10 cellular contexts compared by ENCODE assay signal in the genomic region with DNA sequence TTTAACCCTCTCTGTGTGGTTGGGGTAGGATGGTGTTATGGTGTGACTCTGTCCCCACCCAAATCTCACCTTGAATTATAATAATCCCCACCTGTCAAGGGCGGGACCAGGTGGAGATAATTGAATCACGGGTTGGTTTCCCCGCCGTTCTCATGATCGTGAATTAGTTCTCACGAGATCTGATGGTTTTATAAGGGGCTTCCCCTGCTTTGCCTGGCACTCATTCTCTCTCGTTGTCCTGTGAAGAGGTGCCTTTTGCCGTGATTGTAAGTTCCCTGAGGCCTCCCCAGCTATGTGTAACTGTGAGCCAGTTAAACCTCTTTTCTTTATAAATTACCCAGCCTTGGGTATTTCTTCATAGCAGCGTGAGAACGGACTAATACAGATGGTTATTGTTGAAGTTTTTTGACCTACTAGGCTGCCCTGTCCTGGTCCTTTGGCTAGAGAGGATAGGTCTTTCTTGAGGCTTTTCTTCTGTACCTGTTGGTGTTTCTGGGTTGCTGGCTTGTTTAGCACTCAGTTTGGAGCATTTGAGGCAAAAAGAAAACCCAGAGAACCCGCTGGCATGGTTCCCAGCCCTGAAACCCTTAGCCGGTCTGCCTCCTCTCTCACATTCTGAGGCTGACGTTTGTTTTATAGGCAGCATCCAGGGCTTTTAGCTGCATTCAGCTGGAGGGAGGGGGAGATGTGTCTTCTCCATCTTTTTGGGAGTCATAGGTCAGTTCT.
DNase-seq lines count a peak whose midpoint lies in the region; ATAC-seq and TF ChIP-seq lines count a peak whose summit lies in the region.
"Had no signal": no experiment of that assay in that cellular context is flagged by ENCODE, and none has a peak within 500 bp of the region (broad histone marks: within the 10 kb centered on the region; RNA-seq: fewer than 3 reads in every experiment).

No MANE protein-coding gene starts in this region.

- H3K9me3 ChIP-seq in aorta (ENCODE audit: control insufficient read depth, low read length) (no peaks in the 10 kb centered on the region), mucosa of descending colon (no peaks in the 10 kb centered on the region)

- ATAC-seq in Right ventricle myocardium superior (ENCODE audit: poor library complexity): peak; percentile 7
- ATAC-seq in Right ventricle myocardium inferior: no peak
- no peak for ATAC-seq in WTC11
- peak; percentile 5 for ATAC-seq in aorta (ENCODE audit: low FRiP score)
- no peak for ATAC-seq in mucosa of descending colon
- no peak for ATAC-seq in GM21619 (IDR thresholded peaks at IDR 0.05; ENCODE audit: unreplicated experiment)
- ATAC-seq: HCT116 had no signal

- 48 to 50% methylated on average over 13 of the region's 13 CpGs for WGBS in aorta, 2 donors

- H3K27ac ChIP-seq in aorta (ENCODE audit: low read depth in 1 of 2, low read length in 2 of 2): peak overlapping the region; percentile 87 to 88

- H3K4me1 Mint-ChIP-seq in WTC11: peaks cover 51% of the 10 kb centered on the region

- H3K9me3 Mint-ChIP-seq in WTC11: peaks cover 6% of the 10 kb centered on the region

- H3K36me3 ChIP-seq in aorta (ENCODE audit: control insufficient read depth in 1 of 2, insufficient read depth in 2 of 2, low read length in 1 of 2) (no peaks in the 10 kb centered on the region), mucosa of descending colon (ENCODE audit: low read depth) (no peaks in the 10 kb centered on the region)

- intact Hi-C loops in Right ventricle myocardium superior (cut with DNase I): no loop called here
- intact Hi-C loops in Right ventricle myocardium inferior (cut with DNase I): no loop called here
- intact Hi-C loops in aorta (cut with DNase I): loop anchor here in 1 of 2 donors (2.0 kb wide), 1 partner anchor 27 kb away; no protein-coding TSS in a partner anchor
- intact Hi-C loops in mucosa of descending colon (cut with DNase I, micrococcal nuclease): no loop called here

- no peak overlapping the region for H3K4me3 ChIP-seq in aorta (ENCODE audit: low read length in 2 of 2)
- no peak overlapping the region for H3K4me3 ChIP-seq in mucosa of descending colon

- peaks cover 9% of the 10 kb centered on the region for H3K36me3 Mint-ChIP-seq in WTC11

- CTCF ChIA-PET in WTC11 (lab: Charles Lee): interaction anchor here (0.6 kb wide), 1 partner anchor 8 kb away, joined by 3 read pairs; no protein-coding TSS in a partner anchor

- H3K27me3 ChIP-seq in aorta (ENCODE audit: control insufficient read depth in 1 of 2, insufficient read depth in 2 of 2, low read length in 1 of 2): no peaks in the 10 kb centered on the region

- H3K4me1 ChIP-seq in aorta (ENCODE audit: control insufficient read depth in 1 of 2, insufficient read depth in 2 of 2, low read length in 2 of 2) (peaks cover 3 to 5% of the 10 kb centered on the region in 2 donors), mucosa of descending colon (ENCODE audit: low read depth) (peaks cover 19% of the 10 kb centered on the region)

- H3K4me3 Mint-ChIP-seq in WTC11: no peak overlapping the region

- TF ChIP-seq CTCF in WTC11 (IDR thresholded peaks at IDR 0.05) (no peak), mucosa of descending colon (IDR thresholded peaks at IDR 0.05) (no peak)

- H3K27me3 Mint-ChIP-seq in WTC11 (ENCODE audit: low read depth): no peaks in the 10 kb centered on the region

- DNase-seq in Right ventricle myocardium superior (no peak), Right ventricle myocardium inferior (ENCODE audit: missing footprints) (no peak), WTC11 (ENCODE audit: low spot score) (no peak), inferior parietal cortex (ENCODE audit: extremely low spot score) (peak; percentile 36), aorta (peak in 1 of 2 donors; percentile 63), mucosa of descending colon (no peak), NCI-H446 treated with DMSO at 0.1 percent for 48 hours (lab: John Stamatoyannopoulos, UW) (no peak)
- DNase-seq: activated CD8-positive, alpha-beta memory T cell treated with anti-CD3 and anti-CD28 coated beads, Interleukin-2, amount 50 U/mL, for 48 hours had no signal

- peak overlapping the region; percentile 77; the same call in 1 of the 2 replicates for H3K27ac Mint-ChIP-seq in WTC11

- POLR2A ChIA-PET in WTC11 (lab: Charles Lee): no interaction called here

TF ChIP-seq in WTC11, 78 proteins besides CTCF, POLR2A, EP300 and RAD21:
- TF ChIP-seq SOX15 (CRISPR knock-in tag; IDR thresholded peaks at IDR 0.05) (no peak), ZNF219 (CRISPR knock-in tag; IDR thresholded peaks at IDR 0.05; ENCODE audit: borderline replicate concordance) (no peak), ZNF671 (CRISPR knock-in tag; IDR thresholded peaks at IDR 0.05) (no peak), ZNF396 (CRISPR knock-in tag; IDR thresholded peaks at IDR 0.05; ENCODE audit: borderline replicate concordance) (no peak), SP1 (CRISPR knock-in tag; conservative IDR thresholded peaks at IDR 0.05) (no peak), ESRRA (CRISPR knock-in tag; IDR thresholded peaks at IDR 0.05; ENCODE audit: borderline replicate concordance) (no peak), MYBL2 (CRISPR knock-in tag; IDR thresholded peaks at IDR 0.05) (no peak), TCF7 (CRISPR knock-in tag; IDR thresholded peaks at IDR 0.05; ENCODE audit: low read depth) (no peak), ZNF121 (CRISPR knock-in tag; IDR thresholded peaks at IDR 0.05) (no peak)
TF ChIP-seq in WTC11: peak in this region for 0.

Comparison
In these comparisons a context has a peak if more than half of its experiments do, and no peak if none do; other contexts are left out.
1. ATAC-seq: peak in Right ventricle myocardium superior (single experiment) and aorta (single experiment); none in Right ventricle myocardium inferior (single experiment), WTC11 (single experiment), mucosa of descending colon (single experiment) and GM21619 (single experiment).